ENCODE assay signal across 1 cellular context in genomic region chr11:191490-192478, GRCh38.
TF ChIP-seq lines count a peak whose summit lies in the region.

No MANE protein-coding gene starts in this region.

TF ChIP-seq in HepG2, 621 proteins besides CTCF, POLR2A, EP300 and RAD21:
- TF ChIP-seq STAG1 (CRISPR knock-in tag; IDR thresholded peaks at IDR 0.05) = peak; percentile 4; the same call in 1 of the 2 replicates
